Comparison of ENCODE assay signal across 26 cellular contexts in genomic region chr16:52074133-52074532, GRCh38.
"Had no signal": no experiment of that assay in that cellular context is flagged by ENCODE, and none has a peak within 500 bp of the region (broad histone marks: within the 10 kb centered on the region; RNA-seq: fewer than 3 reads in every experiment).

No MANE protein-coding gene starts in this region.

- H3K4me1 ChIP-seq: left lung, lower lobe of right lung, right atrium auricular region, tibial nerve, uterus had no signal

- H3K27ac Mint-ChIP-seq: immature natural killer cell; naive B cell; natural killer cell; progenitor cell of endocrine pancreas; stimulated activated memory B cell treated with anti-CD40 and anti-IgM and Interleukin-4, amounts not matched to agents 10 μg/mL and 1 μg/mL and 100 μg/mL, for 72 hours; stimulated activated naive CD8-positive, alpha-beta T cell treated with anti-CD3 and anti-CD28 coated beads, Interleukin-15, amount 100 ng/mL, for 72 hours; type B pancreatic cell had no signal

- H3K36me3 Mint-ChIP-seq: immature natural killer cell; naive B cell; natural killer cell; stimulated activated memory B cell treated with anti-CD40 and anti-IgM and Interleukin-4, amounts not matched to agents 10 μg/mL and 1 μg/mL and 100 μg/mL, for 72 hours; type B pancreatic cell had no signal

- H3K36me3 ChIP-seq: left lung, lower lobe of right lung, ovary, right atrium auricular region, right lobe of liver, tibial nerve, uterus had no signal

- H3K27me3 ChIP-seq: left lung, ovary, right atrium auricular region, right lobe of liver, tibial nerve, uterus had no signal

- H3K4me3 Mint-ChIP-seq: immature natural killer cell; naive B cell; natural killer cell; stimulated activated memory B cell treated with anti-CD40 and anti-IgM and Interleukin-4, amounts not matched to agents 10 μg/mL and 1 μg/mL and 100 μg/mL, for 72 hours; stimulated activated naive CD8-positive, alpha-beta T cell treated with anti-CD3 and anti-CD28 coated beads, Interleukin-15, amount 100 ng/mL, for 72 hours; type B pancreatic cell had no signal

- H3K27ac ChIP-seq: left lung, lower lobe of right lung, ovary, right atrium auricular region, right lobe of liver, tibial nerve, uterus had no signal

- H3K27me3 Mint-ChIP-seq: progenitor cell of endocrine pancreas; stimulated activated memory B cell treated with anti-CD40 and anti-IgM and Interleukin-4, amounts not matched to agents 10 μg/mL and 1 μg/mL and 100 μg/mL, for 72 hours; stimulated activated naive CD8-positive, alpha-beta T cell treated with anti-CD3 and anti-CD28 coated beads, Interleukin-15, amount 100 ng/mL, for 72 hours had no signal

- H3K4me1 Mint-ChIP-seq: immature natural killer cell; naive B cell; natural killer cell; stimulated activated memory B cell treated with anti-CD40 and anti-IgM and Interleukin-4, amounts not matched to agents 10 μg/mL and 1 μg/mL and 100 μg/mL, for 72 hours; stimulated activated naive CD8-positive, alpha-beta T cell treated with anti-CD3 and anti-CD28 coated beads, Interleukin-15, amount 100 ng/mL, for 72 hours had no signal

- DNase-seq: hypothalamus; immature natural killer cell; kidney; left colon; left lung; lower lobe of right lung; mammary epithelial cell; mesenchymal stem cell; naive B cell; natural killer cell; ovary; right lobe of liver; stimulated activated CD4-positive, alpha-beta T cell treated with anti-CD3 and anti-CD28 coated beads, Interleukin-1b, Interleukin-23, amount 100 ng/mL, for 48 hours; stimulated activated CD4-positive, alpha-beta T cell treated with anti-CD3 and anti-CD28 coated beads, Interleukin-2, amount 100 ng/mL, for 48 hours; stimulated activated CD4-positive, alpha-beta T cell treated with anti-CD3 and anti-CD28 coated beads, Interleukin-4, amount 100 ng/mL, for 4 hours; stimulated activated CD8-positive, alpha-beta memory T cell treated with anti-CD3 and anti-CD28 coated beads, Interleukin-4, amount 100 ng/mL, for 48 hours; stimulated activated naive CD4-positive, alpha-beta T cell treated with Interleukin-2 at 50 U/mL for 16 hours; stimulated activated naive CD8-positive, alpha-beta T cell treated with anti-CD3 and anti-CD28 coated beads, Interleukin-15, amount 100 ng/mL, for 72 hours; substantia nigra; uterus had no signal

- H3K9me3 ChIP-seq: left lung, lower lobe of right lung, ovary, right atrium auricular region, right lobe of liver, tibial nerve, uterus had no signal

- H3K4me3 ChIP-seq: left lung, lower lobe of right lung, ovary, right atrium auricular region, right lobe of liver, smooth muscle cell, tibial nerve, uterus had no signal
